24 cellular contexts compared by ENCODE assay signal in genomic region chr6:144785056-144785455, GRCh38.
DNase-seq lines count a peak whose midpoint lies in the region; ATAC-seq and TF ChIP-seq lines count a peak whose summit lies in the region.
"Had no signal": no experiment of that assay in that cellular context is flagged by ENCODE, and none has a peak within 500 bp of the region (broad histone marks: within the 10 kb centered on the region; RNA-seq: fewer than 3 reads in every experiment).

No MANE protein-coding gene starts in this region.

- WGBS in lower leg skin, 2 donors, result 86 to 89% methylated on average over 3 of the region's 3 CpGs

- TF ChIP-seq CTCF in retinal pigment epithelial cell (conservative IDR thresholded peaks at IDR 0.05; ENCODE audit: low read depth, low read length) (no peak), lower leg skin (IDR thresholded peaks at IDR 0.05) (no peak), Calu3 (IDR thresholded peaks at IDR 0.05; ENCODE audit: unreplicated experiment) (no peak)

- no peak overlapping the region for H3K4me3 Mint-ChIP-seq in Calu3 (ENCODE audit: low read depth, unreplicated experiment)
- H3K4me3 Mint-ChIP-seq: CD14-positive monocyte; CD4-positive, alpha-beta memory T cell; CD4-positive, CD25-positive, alpha-beta regulatory T cell; CD8-positive, alpha-beta memory T cell had no signal

- intact Hi-C loops in lower leg skin (cut with DNase I; ENCODE audit: low total_unique reads) (no loop called here), posterior vena cava (cut with DNase I) (no loop called here), Calu3 (cut with micrococcal nuclease; ENCODE audit: unreplicated experiment) (no loop called here)

- in situ Hi-C loops in SK-MEL-5 (cut with HindIII; ENCODE audit: low pct_unique_long_range_greater_than_20kb, low sequenced_read_pairs), result no loop called here

- CTCF ChIA-PET in Calu3 (lab: Charles Lee), result interaction anchor here (0.6 kb wide), 1 partner anchor 1183 kb away, joined by 3 read pairs; no protein-coding TSS in a partner anchor

- DNase-seq in NCI-H2227 (lab: John Stamatoyannopoulos, UW; ENCODE audit: unreplicated experiment) (peak; percentile 73), SK-MEL-5 (ENCODE audit: low read depth, low spot score) (peak; percentile 87), retinal pigment epithelial cell (ENCODE audit: low read depth) (peak; percentile 70), lower leg skin (ENCODE audit: low spot score in 2 of 2) (no peak), posterior vena cava (ENCODE audit: low spot score) (no peak), Calu3 (no peak)
- DNase-seq: 8988T; ACHN; BE2C; C1 segment of cervical spinal cord; Caco-2; CD4-positive, alpha-beta memory T cell; CD4-positive, CD25-positive, alpha-beta regulatory T cell; CD8-positive, alpha-beta memory T cell; DMS 273 treated with DMSO at 0.1 percent for 48 hours; DMS153; DMS53; DMS79; DND-41; GDM1 had no signal

- BruUV-seq in Calu3 (replicated peaks; lab: Mats Ljungman, UMichigan), result no TSS peak

- H3K4me3 ChIP-seq in retinal pigment epithelial cell (ENCODE audit: low read length) (no peak overlapping the region), lower leg skin (ENCODE audit: low read depth, poor library complexity, severe bottlenecking) (no peak overlapping the region)
- H3K4me3 ChIP-seq: BLaER1, GM12878 had no signal

- ATAC-seq in GM21529 (IDR thresholded peaks at IDR 0.05; ENCODE audit: unreplicated experiment), result no peak
- ATAC-seq: GM12878 had no signal

- no peaks in the 10 kb centered on the region for H3K9me3 Mint-ChIP-seq in Calu3 (ENCODE audit: low read depth, unreplicated experiment)
- H3K9me3 Mint-ChIP-seq: CD14-positive monocyte; CD4-positive, alpha-beta memory T cell; CD4-positive, CD25-positive, alpha-beta regulatory T cell; CD8-positive, alpha-beta memory T cell had no signal

- no peaks in the 10 kb centered on the region for H3K27me3 Mint-ChIP-seq in Calu3 (ENCODE audit: unreplicated experiment)
- H3K27me3 Mint-ChIP-seq: CD4-positive, alpha-beta memory T cell; CD4-positive, CD25-positive, alpha-beta regulatory T cell; CD8-positive, alpha-beta memory T cell had no signal

- no peak for TF ChIP-seq POLR2A in lower leg skin (IDR thresholded peaks at IDR 0.05)

- H3K36me3 Mint-ChIP-seq in Calu3 (ENCODE audit: insufficient read depth, unreplicated experiment), result no peaks in the 10 kb centered on the region

- no peaks in the 10 kb centered on the region for H3K4me1 Mint-ChIP-seq in Calu3 (ENCODE audit: low read depth, unreplicated experiment)
- H3K4me1 Mint-ChIP-seq: CD14-positive monocyte had no signal

- H3K27ac Mint-ChIP-seq in Calu3 (ENCODE audit: unreplicated experiment), result no peak overlapping the region
- H3K27ac Mint-ChIP-seq: CD14-positive monocyte had no signal

Comparison
In these comparisons a context has a peak if more than half of its experiments do, and no peak if none do; other contexts are left out.
1. DNase-seq: peak in NCI-H2227 (single experiment), SK-MEL-5 (single experiment) and retinal pigment epithelial cell (single experiment); none in lower leg skin (0 of 2), posterior vena cava (single experiment) and Calu3 (single experiment).